Comparison of ENCODE assay signal across 8 cellular contexts in genomic region chr4:122584517-122584916, GRCh38. TPM values are rescaled to one million over a fixed set of nuclear protein-coding genes. Genes with fewer than 3 reads are reported as not detected.
A peak's percentile ranks its signal among the peaks of the same experiment; 100 is the strongest.
DNase-seq lines count a peak whose midpoint lies in the region; ATAC-seq, FAIRE-seq and TF ChIP-seq lines count a peak whose summit lies in the region.

No MANE protein-coding gene starts in this region.

- H3K27ac ChIP-seq in ACC112 (ENCODE audit: low read depth, low read length), result peak overlapping the region; percentile 79
- H3K27ac ChIP-seq in fibroblast of lung (ENCODE audit: insufficient read depth, low read length), result no peak overlapping the region
- no peak overlapping the region for H3K27ac ChIP-seq in WERI-Rb-1

- H3K9me3 ChIP-seq in fibroblast of lung (ENCODE audit: control insufficient read depth, insufficient read depth, low read depth, low read length) (no peaks in the 10 kb centered on the region), WERI-Rb-1 (ENCODE audit: severe bottlenecking) (no peaks in the 10 kb centered on the region)

- FAIRE-seq in HTR-8/SVneo (lab: Jason Lieb, UNC), result no peak

- no peaks in the 10 kb centered on the region for H3K36me3 ChIP-seq in ACC112 (ENCODE audit: insufficient read depth, low read length)
- no peaks in the 10 kb centered on the region for H3K36me3 ChIP-seq in fibroblast of lung (ENCODE audit: control insufficient read depth, insufficient read depth, low read length)
- H3K36me3 ChIP-seq in WERI-Rb-1, result no peaks in the 10 kb centered on the region

- H3K4me2 ChIP-seq in fibroblast of lung (ENCODE audit: extremely low read depth, insufficient read depth, low read length), result no peak overlapping the region

- H4K20me1 ChIP-seq in fibroblast of lung (ENCODE audit: control insufficient read depth, extremely low read depth, insufficient read depth, low read length), result no peaks in the 10 kb centered on the region

- H3K9ac ChIP-seq in fibroblast of lung (ENCODE audit: insufficient read depth, low read length), result no peak overlapping the region

- H3K4me1 ChIP-seq in ACC112 (ENCODE audit: control insufficient read depth, insufficient read depth, low read length, unreplicated experiment) (peaks cover 15% of the 10 kb centered on the region), fibroblast of lung (ENCODE audit: control insufficient read depth, extremely low read depth, insufficient read depth, low read length) (peaks cover 2% of the 10 kb centered on the region)

- H3K27me3 ChIP-seq in ACC112 (ENCODE audit: insufficient read depth, low read length) (no peaks in the 10 kb centered on the region), fibroblast of lung (ENCODE audit: control insufficient read depth, insufficient read depth, low read length) (no peaks in the 10 kb centered on the region), WERI-Rb-1 (ENCODE audit: insufficient read depth, low read depth, severe bottlenecking) (no peaks in the 10 kb centered on the region)

- H2AFZ ChIP-seq in ACC112 (ENCODE audit: low read length, unreplicated experiment) (peak overlapping the region; percentile 19), fibroblast of lung (ENCODE audit: low read length) (no peak overlapping the region)

- TF ChIP-seq CTCF in fibroblast of lung (conservative IDR thresholded peaks at IDR 0.05 in 1 of 2, IDR thresholded peaks at IDR 0.05 in 1 of 2; ENCODE audit: low read depth in 1 of 2, low read length in 2 of 2) (no peak), WERI-Rb-1 (IDR thresholded peaks at IDR 0.05; ENCODE audit: low read depth, low read length) (no peak)

- no peak overlapping the region for H3K4me3 ChIP-seq in ACC112 (ENCODE audit: low read depth, low read length)
- no peak overlapping the region for H3K4me3 ChIP-seq in fibroblast of lung (replicated peaks in 1 of 4; ENCODE audit: control extremely low read depth in 1 of 4, insufficient read depth in 1 of 4, low read depth in 3 of 4, low read length in 4 of 4)
- H3K4me3 ChIP-seq in WERI-Rb-1 (ENCODE audit: low read depth, low read length), result no peak overlapping the region

- ATAC-seq in GM21526 (IDR thresholded peaks at IDR 0.05; ENCODE audit: low FRiP score, unreplicated experiment) (peak; percentile 62), GM18517 (IDR thresholded peaks at IDR 0.05; ENCODE audit: unreplicated experiment) (no peak)

- peak; percentile 29 for DNase-seq in NOMO-1 treated with dmso at 0.1 percent for 144 hours (lab: John Stamatoyannopoulos, UW; ENCODE audit: unreplicated experiment)
- peak; percentile 78 to 84 for DNase-seq in fibroblast of lung (ENCODE audit: low read depth in 2 of 2)
- no peak for DNase-seq in WERI-Rb-1
- DNase-seq in epidermal melanocyte (ENCODE audit: insufficient read length, low spot score), result no peak
- DNase-seq in HTR-8/SVneo (ENCODE audit: insufficient read length, low spot score), result no peak

- H3K79me2 ChIP-seq in ACC112 (ENCODE audit: control insufficient read depth, insufficient read depth, low read length, unreplicated experiment) (no peaks in the 10 kb centered on the region), fibroblast of lung (ENCODE audit: control insufficient read depth, insufficient read depth, low read length) (no peaks in the 10 kb centered on the region)

RNA-seq across cellular contexts. Expression of gene IL21, which starts 36.3 kb away (rescaled TPM):
- not detected in 2 replicates for total RNA-seq in fibroblast of lung
- not detected in 2 replicates for polyA plus RNA-seq in fibroblast of lung
- polyA plus RNA-seq in fibroblast of lung (2012), result not detected in 2 replicates
- not detected in 2 replicates for polyA minus RNA-seq in fibroblast of lung (ENCODE audit: low replicate concordance)

Comparison
In these comparisons a context has a peak if more than half of its experiments do, and no peak if none do; other contexts are left out.
1. DNase-seq: peak in NOMO-1 treated with dmso at 0.1 percent for 144 hours (single experiment) and fibroblast of lung (2 of 2); none in WERI-Rb-1 (single experiment), epidermal melanocyte (single experiment) and HTR-8/SVneo (single experiment).